8 cellular contexts compared by ENCODE assay signal in the genomic region with DNA sequence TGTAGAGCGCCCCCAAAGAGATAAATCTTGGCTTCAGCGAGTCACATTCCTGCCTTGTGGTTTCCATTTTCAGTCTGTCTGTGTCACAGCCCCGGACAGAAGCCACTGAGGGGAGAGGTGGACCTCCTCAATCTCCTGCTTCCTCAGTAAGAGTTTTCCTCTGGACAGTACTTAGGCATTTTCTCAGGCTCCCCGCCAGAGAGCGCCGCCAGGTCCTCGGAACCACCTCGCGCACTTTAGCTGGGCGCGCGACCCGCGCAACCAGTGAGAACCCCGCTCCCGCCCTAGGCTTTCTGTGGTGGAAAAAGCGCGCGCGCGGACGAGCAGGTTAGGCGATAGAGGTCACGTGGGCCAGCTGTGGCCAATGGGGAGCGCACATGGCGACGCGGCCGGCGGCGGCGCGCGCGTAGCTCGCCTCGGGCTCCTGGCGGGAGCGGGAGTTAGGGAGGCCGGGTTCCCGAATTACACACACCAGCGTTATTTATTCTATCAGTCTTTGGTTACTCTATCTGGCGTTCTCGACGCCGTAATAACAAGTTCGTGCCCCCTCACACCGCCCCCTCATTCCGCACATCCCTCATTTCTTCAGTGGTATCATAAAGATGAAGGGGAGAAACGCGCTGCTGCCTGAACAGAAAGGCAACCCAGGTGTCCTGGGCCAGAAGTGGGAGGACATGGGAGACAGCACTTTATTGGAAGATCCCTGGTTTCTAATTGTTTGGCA. TPM values are rescaled to one million over a fixed set of nuclear protein-coding genes. Genes with fewer than 3 reads are reported as not detected.
DNase-seq lines count a peak whose midpoint lies in the region; ATAC-seq, FAIRE-seq and TF ChIP-seq lines count a peak whose summit lies in the region.

No MANE protein-coding gene starts in this region.

- DNase-seq in NCI-H1694 (lab: John Stamatoyannopoulos, UW): peak; percentile 92
- DNase-seq in right atrium auricular region (ENCODE audit: low spot score): peak; percentile 99
- peak; percentile 99 for DNase-seq in psoas muscle
- peak; percentile 99 for DNase-seq in urothelium cell line (ENCODE audit: low spot score)

- H3K27me3 Mint-ChIP-seq in T-helper 1 cell treated with Interleukin-12 subunit alpha and Interleukin-12 subunit beta and Interleukin-4 antibody, amounts not matched to agents 30 μg/mL and 1 μg/mL, for 36 hours (ENCODE audit: low read depth): no peaks in the 10 kb centered on the region

- H3K36me3 ChIP-seq in right atrium auricular region: no peaks in the 10 kb centered on the region
- H3K36me3 ChIP-seq in psoas muscle (ENCODE audit: insufficient read depth in 1 of 2, low read depth in 1 of 2): no peaks in the 10 kb centered on the region

- WGBS in psoas muscle, 3 donors: 0% methylated on average over 49 to 51 of the region's 51 CpGs

- no peaks in the 10 kb centered on the region for H3K9me3 Mint-ChIP-seq in T-helper 1 cell treated with Interleukin-12 subunit alpha and Interleukin-12 subunit beta and Interleukin-4 antibody, amounts not matched to agents 30 μg/mL and 1 μg/mL, for 36 hours

- no peaks in the 10 kb centered on the region for H3K36me3 Mint-ChIP-seq in T-helper 1 cell treated with Interleukin-12 subunit alpha and Interleukin-12 subunit beta and Interleukin-4 antibody, amounts not matched to agents 30 μg/mL and 1 μg/mL, for 36 hours (ENCODE audit: low read depth)

- peak overlapping the region; percentile 71 for H3K27ac Mint-ChIP-seq in T-helper 1 cell treated with Interleukin-12 subunit alpha and Interleukin-12 subunit beta and Interleukin-4 antibody, amounts not matched to agents 30 μg/mL and 1 μg/mL, for 36 hours

- intact Hi-C loops in psoas muscle (cut with DNase I): loop anchor here (1.0 to 10.0 kb wide), 4 partner anchors 20 to 332 kb away; partner anchors contain the start of genes KCTD20 (in 1 of the 2), PXT1 (in 1 of the 2) and STK38 (in 1 of the 2)

- peak overlapping the region; percentile 84 for H3K4me3 Mint-ChIP-seq in T-helper 1 cell treated with Interleukin-12 subunit alpha and Interleukin-12 subunit beta and Interleukin-4 antibody, amounts not matched to agents 30 μg/mL and 1 μg/mL, for 36 hours

- peak; percentile 77 for FAIRE-seq in urothelium cell line (lab: Jason Lieb, UNC)

- H3K27ac ChIP-seq in angular gyrus (ENCODE audit: low read depth, low read length): peak overlapping the region; percentile 59
- H3K27ac ChIP-seq in right atrium auricular region: peak overlapping the region; percentile 76 to 83
- peak overlapping the region; percentile 83 for H3K27ac ChIP-seq in psoas muscle

- H3K27me3 ChIP-seq in right atrium auricular region (no peaks in the 10 kb centered on the region), psoas muscle (ENCODE audit: insufficient read depth in 3 of 3, low read length in 2 of 3) (no peaks in the 10 kb centered on the region)

- peak overlapping the region; percentile 50 to 54 for H3K4me3 ChIP-seq in right atrium auricular region
- peak overlapping the region; percentile 69 for H3K4me3 ChIP-seq in psoas muscle

- H3K9me3 ChIP-seq in right atrium auricular region (no peaks in the 10 kb centered on the region), psoas muscle (no peaks in the 10 kb centered on the region)

- peaks cover 0 to 9% of the 10 kb centered on the region in 2 donors for H3K4me1 ChIP-seq in right atrium auricular region
- peaks cover 12% of the 10 kb centered on the region for H3K4me1 ChIP-seq in psoas muscle

- peak; percentile 97 for ATAC-seq in GM18498 (IDR thresholded peaks at IDR 0.05; ENCODE audit: unreplicated experiment)
- ATAC-seq in HG02885 (IDR thresholded peaks at IDR 0.05; ENCODE audit: poor library complexity, unreplicated experiment): peak; percentile 95
- ATAC-seq in psoas muscle: peak; percentile 99 to 100 (median 100)

- peaks cover 14% of the 10 kb centered on the region for H3K4me1 Mint-ChIP-seq in T-helper 1 cell treated with Interleukin-12 subunit alpha and Interleukin-12 subunit beta and Interleukin-4 antibody, amounts not matched to agents 30 μg/mL and 1 μg/mL, for 36 hours (ENCODE audit: low read depth)

- TF ChIP-seq CTCF in right atrium auricular region (IDR thresholded peaks at IDR 0.05): peak; percentile 42 to 76
- TF ChIP-seq CTCF in psoas muscle (IDR thresholded peaks at IDR 0.05): peak; percentile 59

RNA-seq across cellular contexts. Expression of gene PXT1, which starts 19.4 kb away (rescaled TPM):
- total RNA-seq in right atrium auricular region (under 1 TPM in 1 of 2 donors, not detected in 1; 0.24 TPM), psoas muscle (under 1 TPM in 3 of 4 donors, not detected in 1; 0.10 to 0.34 (median 0.17) TPM)
- polyA plus RNA-seq in psoas muscle: under 1 TPM; 0.03 to 0.31 (median 0.12) TPM

RNA-seq across cellular contexts. Expression of gene KCTD20, which starts 19.5 kb away (rescaled TPM):
- total RNA-seq in right atrium auricular region: 10 to 100 TPM; 26.3 to 34.5 TPM
- 10 to 100 TPM; 20.5 to 30.4 (median 22.3) TPM for total RNA-seq in psoas muscle
- polyA plus RNA-seq in psoas muscle: 10 to 100 TPM; 11.6 to 44.4 (median 40.0) TPM

RNA-seq across cellular contexts. Expression of gene ETV7, which starts 35.8 kb away (rescaled TPM):
- under 1 TPM; 0.33 to 0.43 TPM for total RNA-seq in right atrium auricular region
- total RNA-seq in psoas muscle: not detected
- polyA plus RNA-seq in psoas muscle: under 1 TPM in 2 of 3 donors, not detected in 1; 0.06 to 0.09 TPM

Comparison
In these comparisons a context has a peak if more than half of its experiments do, and no peak if none do; other contexts are left out.
1. Peak in every context shown above with its lines: DNase-seq, ATAC-seq, H3K4me3 ChIP-seq and H3K27ac ChIP-seq.